Comparison of ENCODE assay signal across 8 cellular contexts in genomic region chr17:1147664-1148063, GRCh38. TPM values are rescaled to one million over a fixed set of nuclear protein-coding genes. Genes with fewer than 3 reads are reported as not detected.
DNase-seq lines count a peak whose midpoint lies in the region; ATAC-seq and TF ChIP-seq lines count a peak whose summit lies in the region.

No MANE protein-coding gene starts in this region.

- no peaks in the 10 kb centered on the region for H3K9me3 Mint-ChIP-seq in HFFc6

- H3K4me1 Mint-ChIP-seq in HFFc6 (ENCODE audit: low read depth), result no peaks in the 10 kb centered on the region

- H3K4me1 ChIP-seq in RWPE2 (ENCODE audit: insufficient read depth, poor library complexity, severe bottlenecking) (no peaks in the 10 kb centered on the region), testis (peaks cover 6% of the 10 kb centered on the region)

- H3K4me3 Mint-ChIP-seq in HFFc6, result no peak overlapping the region

- H3K27me3 ChIP-seq in RWPE2 (ENCODE audit: insufficient read depth, poor library complexity, severe bottlenecking) (no peaks in the 10 kb centered on the region), testis (no peaks in the 10 kb centered on the region)

- H3K4me3 ChIP-seq in RWPE2 (ENCODE audit: severe bottlenecking) (no peak overlapping the region), fibroblast of villous mesenchyme (ENCODE audit: low read depth, low read length) (no peak overlapping the region), testis (no peak overlapping the region)

- intact Hi-C loops in testis (cut with DNase I; ENCODE audit: low total_unique reads), result no loop called here

- no peaks in the 10 kb centered on the region for H3K36me3 Mint-ChIP-seq in HFFc6 (ENCODE audit: low read depth)

- TF ChIP-seq CTCF in 22Rv1 (IDR thresholded peaks at IDR 0.05), result peak; percentile 81
- peak; percentile 65 for TF ChIP-seq CTCF in HFFc6 (IDR thresholded peaks at IDR 0.05)
- peak; percentile 59 for TF ChIP-seq CTCF in RWPE2 (IDR thresholded peaks at IDR 0.05; ENCODE audit: poor library complexity, severe bottlenecking)
- TF ChIP-seq CTCF in fibroblast of villous mesenchyme (IDR thresholded peaks at IDR 0.05; ENCODE audit: insufficient read depth, low read depth, low read length), result peak; percentile 66
- peak in 1 of 3 experiments; percentile 24 for TF ChIP-seq CTCF in testis (IDR thresholded peaks at IDR 0.05)
- TF ChIP-seq CTCF in GM13976 (IDR thresholded peaks at IDR 0.05; ENCODE audit: borderline replicate concordance, control extremely low read depth, extremely low read depth, insufficient read depth, missing control alignments), result no peak

- H3K36me3 ChIP-seq in RWPE2 (ENCODE audit: low read depth) (no peaks in the 10 kb centered on the region), testis (ENCODE audit: low read depth, missing control alignments) (no peaks in the 10 kb centered on the region)

- peaks cover 10% of the 10 kb centered on the region for H3K27me3 Mint-ChIP-seq in HFFc6 (ENCODE audit: insufficient read depth)

- H3K9me3 ChIP-seq in RWPE2 (ENCODE audit: severe bottlenecking) (no peaks in the 10 kb centered on the region), testis (no peaks in the 10 kb centered on the region)

- no peak overlapping the region for H3K27ac Mint-ChIP-seq in HFFc6

- H3K27ac ChIP-seq in 22Rv1, result no peak overlapping the region
- H3K27ac ChIP-seq in RWPE2 (ENCODE audit: poor library complexity, severe bottlenecking), result no peak overlapping the region
- H3K27ac ChIP-seq in testis, result no peak overlapping the region

- TF ChIP-seq POLR2A in testis (IDR thresholded peaks at IDR 0.05), result no peak

- DNase-seq in HFFc6 (peak; percentile 43), RWPE2 (ENCODE audit: low spot score) (no peak), fibroblast of villous mesenchyme (ENCODE audit: low read depth) (peak; percentile 53), testis (peak; percentile 72), GM13976 (ENCODE audit: low spot score) (no peak)

- in situ Hi-C loops in GM13976 (cut with MboI; ENCODE audit: low sequenced_read_pairs, unreplicated experiment), result no loop called here

- WGBS in testis, 2 donors, result 70 to 72% methylated on average over 8 of the region's 8 CpGs

- ATAC-seq in RWPE2 (ENCODE audit: low read depth) (peak; percentile 71), HG03108 (IDR thresholded peaks at IDR 0.05; ENCODE audit: unreplicated experiment) (no peak), HG03095 (IDR thresholded peaks at IDR 0.05; ENCODE audit: unreplicated experiment) (no peak)

RNA-seq across cellular contexts. Expression of gene ABR, which starts 32.1 kb away (rescaled TPM):
- 10 to 100 TPM; 49.3 to 58.4 (median 54.4) TPM for total RNA-seq in HFFc6 (2021; fragmentation: NEBNext Ultra II Directional; extraction: Animal tissue kit (Norgen Biotek cat#: 25700))
- total RNA-seq in fibroblast of villous mesenchyme (51.8 and 68.0 TPM in 2 replicates), testis (10 to 100 TPM; 42.1 to 52.7 TPM)
- 30.6 TPM for polyA plus RNA-seq in testis (ENCODE audit: insufficient read depth, low read depth, low replicate concordance)

Comparison
In these comparisons a context has a peak if more than half of its experiments do, and no peak if none do; other contexts are left out.
1. DNase-seq: peak in HFFc6 (single experiment), fibroblast of villous mesenchyme (single experiment) and testis (single experiment); none in RWPE2 (single experiment) and GM13976 (single experiment).